In genomic region chr4:86033171-86033570, GRCh38 we compare ENCODE assay signal across 12 cellular contexts.
DNase-seq lines count a peak whose midpoint lies in the region; ATAC-seq, FAIRE-seq and TF ChIP-seq lines count a peak whose summit lies in the region.
"Had no signal": no experiment of that assay in that cellular context is flagged by ENCODE, and none has a peak within 500 bp of the region (broad histone marks: within the 10 kb centered on the region; RNA-seq: fewer than 3 reads in every experiment).

No MANE protein-coding gene starts in this region.

- in situ Hi-C loops in HepG2 (cut with HindIII; ENCODE audit: extremely low pct_ligation_motif_present, low pct_unique_long_range_greater_than_20kb), result no loop called here

- H3K9me3 ChIP-seq in HepG2 (ENCODE audit: low read length) (no peaks in the 10 kb centered on the region), right lobe of liver (no peaks in the 10 kb centered on the region), endothelial cell of umbilical vein (replicated peaks; ENCODE audit: control insufficient read depth, insufficient read depth, low read length) (no peaks in the 10 kb centered on the region), neural progenitor cell (ENCODE audit: low read depth) (no peaks in the 10 kb centered on the region)
- no peaks in the 10 kb centered on the region for H3K9me3 ChIP-seq in CD8-positive, alpha-beta memory T cell (ENCODE audit: low read length)
- H3K9me3 ChIP-seq: BE2C had no signal

- no peaks in the 10 kb centered on the region for H3K9me3 Mint-ChIP-seq in neural progenitor cell
- no peaks in the 10 kb centered on the region for H3K9me3 Mint-ChIP-seq in activated naive CD4-positive, alpha-beta T cell treated with anti-CD3 and anti-CD28 coated beads, Interleukin-2, amount 10 ng/mL, durations not matched to agents 7 days and 5 days
- H3K9me3 Mint-ChIP-seq in CD8-positive, alpha-beta memory T cell, result peaks cover 0 to 8% (median 0%) of the 10 kb centered on the region in 5 donors

- intact Hi-C loops in HepG2 (cut with micrococcal nuclease; ENCODE audit: unreplicated experiment) (no loop called here), right lobe of liver (cut with DNase I) (no loop called here), endothelial cell of umbilical vein (cut with micrococcal nuclease) (no loop called here)

- H3K36me3 ChIP-seq in HepG2 (replicated peaks in 1 of 2; ENCODE audit: control insufficient read depth in 1 of 2, insufficient read depth in 2 of 2, low read length in 2 of 2) (no peaks in the 10 kb centered on the region), right lobe of liver (no peaks in the 10 kb centered on the region), endothelial cell of umbilical vein (ENCODE audit: control insufficient read depth in 2 of 2, extremely low read depth in 1 of 2, insufficient read depth in 2 of 2, low read length in 2 of 2) (no peaks in the 10 kb centered on the region), neural progenitor cell (peaks cover 5% of the 10 kb centered on the region)
- H3K36me3 ChIP-seq in CD8-positive, alpha-beta memory T cell (ENCODE audit: insufficient read depth, low read length), result no peaks in the 10 kb centered on the region
- H3K36me3 ChIP-seq: BE2C had no signal

- H3K27ac ChIP-seq in HepG2 (ENCODE audit: extremely low read length, insufficient read depth, low read length) (no peak overlapping the region), right lobe of liver (no peak overlapping the region), endothelial cell of umbilical vein (ENCODE audit: insufficient read depth, low read depth, low read length) (peak overlapping the region; percentile 50), neural progenitor cell (no peak overlapping the region)
- no peak overlapping the region for H3K27ac ChIP-seq in CD8-positive, alpha-beta memory T cell (ENCODE audit: low read depth, low read length)

- no peaks in the 10 kb centered on the region for H3K4me1 ChIP-seq in HepG2 (ENCODE audit: insufficient read depth, low read length)
- H3K4me1 ChIP-seq in right lobe of liver, result no peaks in the 10 kb centered on the region
- H3K4me1 ChIP-seq in endothelial cell of umbilical vein (ENCODE audit: control insufficient read depth, extremely low read depth, insufficient read depth, low read length), result peaks cover 46% of the 10 kb centered on the region
- no peaks in the 10 kb centered on the region for H3K4me1 ChIP-seq in neural progenitor cell
- H3K4me1 ChIP-seq in CD8-positive, alpha-beta memory T cell (ENCODE audit: insufficient read depth, low read length), result no peaks in the 10 kb centered on the region

- DNase-seq in HepG2 (ENCODE audit: low spot score) (no peak), right lobe of liver (no peak), endothelial cell of umbilical vein (ENCODE audit: low read depth, low spot score) (peak; percentile 83), occipital lobe (lab: John Stamatoyannopoulos, UW) (peak; percentile 28), neural progenitor cell (ENCODE audit: low spot score) (no peak)
- no peak for DNase-seq in activated naive CD4-positive, alpha-beta T cell treated with anti-CD3 and anti-CD28 coated beads, Interleukin-2, amount 10 ng/mL, durations not matched to agents 7 days and 5 days
- no peak for DNase-seq in CD8-positive, alpha-beta memory T cell
- DNase-seq: small intestine, T-helper 17 cell had no signal

- H2AFZ ChIP-seq in HepG2 (ENCODE audit: low read length) (no peak overlapping the region), endothelial cell of umbilical vein (ENCODE audit: low read depth, low read length) (peak overlapping the region; percentile 52), neural progenitor cell (replicated peaks) (no peak overlapping the region)

- no peaks in the 10 kb centered on the region for H3K27me3 ChIP-seq in HepG2 (ENCODE audit: control insufficient read depth in 1 of 2, insufficient read depth in 2 of 2, low read length in 2 of 2)
- no peaks in the 10 kb centered on the region for H3K27me3 ChIP-seq in right lobe of liver
- H3K27me3 ChIP-seq in endothelial cell of umbilical vein (ENCODE audit: control insufficient read depth in 2 of 2, insufficient read depth in 2 of 2, low read length in 2 of 2), result no peaks in the 10 kb centered on the region
- H3K27me3 ChIP-seq in neural progenitor cell, result no peaks in the 10 kb centered on the region
- H3K27me3 ChIP-seq in CD8-positive, alpha-beta memory T cell (ENCODE audit: insufficient read depth, low read length, poor library complexity, severe bottlenecking), result no peaks in the 10 kb centered on the region
- H3K27me3 ChIP-seq: BE2C had no signal

- FAIRE-seq in HepG2 (lab: Jason Lieb, UNC), result no peak
- no peak for FAIRE-seq in endothelial cell of umbilical vein (lab: Jason Lieb, UNC)
- FAIRE-seq: colon, small intestine had no signal

- TF ChIP-seq EP300 in HepG2 (IDR thresholded peaks at IDR 0.05; ENCODE audit: low read depth in 2 of 2, low read length in 2 of 2), result no peak
- no peak for TF ChIP-seq EP300 in HepG2 (CRISPR knock-in tag; IDR thresholded peaks at IDR 0.05; ENCODE audit: borderline replicate concordance)

- TF ChIP-seq CTCF in HepG2 (CRISPR knock-in tag; IDR thresholded peaks at IDR 0.05), result no peak
- TF ChIP-seq CTCF in right lobe of liver (IDR thresholded peaks at IDR 0.05), result no peak
- TF ChIP-seq CTCF in endothelial cell of umbilical vein (IDR thresholded peaks at IDR 0.05; ENCODE audit: extremely low read depth in 1 of 2, insufficient read depth in 1 of 2, low read depth in 1 of 2, low read length in 2 of 2), result peak in 1 of 2 donors; percentile 4
- TF ChIP-seq CTCF in neural progenitor cell (IDR thresholded peaks at IDR 0.05), result no peak

- peaks cover 19% of the 10 kb centered on the region for H3K4me1 Mint-ChIP-seq in neural progenitor cell
- H3K4me1 Mint-ChIP-seq in activated naive CD4-positive, alpha-beta T cell treated with anti-CD3 and anti-CD28 coated beads, Interleukin-2, amount 10 ng/mL, durations not matched to agents 7 days and 5 days, result no peaks in the 10 kb centered on the region
- H3K4me1 Mint-ChIP-seq in CD8-positive, alpha-beta memory T cell, result no peaks in the 10 kb centered on the region
- H3K4me1 Mint-ChIP-seq: T-helper 17 cell had no signal

- no peaks in the 10 kb centered on the region for H3K9me1 ChIP-seq in endothelial cell of umbilical vein (replicated peaks; ENCODE audit: control insufficient read depth, extremely low read depth, insufficient read depth, low read length)

- peaks cover 2% of the 10 kb centered on the region for H3F3A ChIP-seq in neural progenitor cell (ENCODE audit: low read depth)

- H3K4me3 ChIP-seq in HepG2 (replicated peaks in 1 of 3; ENCODE audit: insufficient read depth in 1 of 3, low read depth in 2 of 3, low read length in 3 of 3) (no peak overlapping the region), right lobe of liver (no peak overlapping the region), endothelial cell of umbilical vein (replicated peaks in 1 of 3; ENCODE audit: insufficient read depth in 1 of 3, low read depth in 1 of 3, low read length in 3 of 3) (no peak overlapping the region), neural progenitor cell (no peak overlapping the region)
- H3K4me3 ChIP-seq in CD8-positive, alpha-beta memory T cell (ENCODE audit: low read length), result no peak overlapping the region

- dilution Hi-C loops in endothelial cell of umbilical vein (cut with MboI; ENCODE audit: extremely low pct_ligation_motif_present, low sequenced_read_pairs), result no loop called here

- peak; percentile 60; the same call in 2 of the 3 replicates for ATAC-seq in HepG2
- ATAC-seq in right lobe of liver, result no peak
- no peak for ATAC-seq in GM18858 (IDR thresholded peaks at IDR 0.05; ENCODE audit: unreplicated experiment)
- ATAC-seq: T-helper 17 cell had no signal

- no TSS peak for BruUV-seq in HepG2 (replicated peaks; lab: Mats Ljungman, UMichigan)
- no TSS peak for BruUV-seq in endothelial cell of umbilical vein (replicated peaks; lab: Mats Ljungman, UMichigan)

- POLR2A ChIA-PET in HepG2 (lab: Yijun Ruan, JAX), result no interaction called here
- POLR2A ChIA-PET in endothelial cell of umbilical vein (lab: Charles Lee), result no interaction called here
- POLR2A ChIA-PET in CD8-positive, alpha-beta memory T cell (lab: Charles Lee), result no interaction called here

- H3K27me3 Mint-ChIP-seq in neural progenitor cell (ENCODE audit: insufficient read depth, low read depth), result no peaks in the 10 kb centered on the region
- no peaks in the 10 kb centered on the region for H3K27me3 Mint-ChIP-seq in activated naive CD4-positive, alpha-beta T cell treated with anti-CD3 and anti-CD28 coated beads, Interleukin-2, amount 10 ng/mL, durations not matched to agents 7 days and 5 days
- H3K27me3 Mint-ChIP-seq in CD8-positive, alpha-beta memory T cell, result no peaks in the 10 kb centered on the region

- no peak overlapping the region for H3K9ac ChIP-seq in HepG2 (ENCODE audit: insufficient read depth, low read depth, low read length)
- no peak overlapping the region for H3K9ac ChIP-seq in endothelial cell of umbilical vein (replicated peaks; ENCODE audit: extremely low read depth, insufficient read depth, low read length)
- no peak overlapping the region for H3K9ac ChIP-seq in neural progenitor cell

- CTCF ChIA-PET in HepG2 (lab: Yijun Ruan, JAX; ENCODE audit: low intra/inter-chr PET ratio, low total read pairs) (no interaction called here), endothelial cell of umbilical vein (lab: Charles Lee) (interaction anchor here (0.9 to 2.2 kb wide), 9 partner anchors 8 to 286 kb away, joined by 3 to 16 read pairs (median 8); no protein-coding TSS in a partner anchor)
- CTCF ChIA-PET in activated naive CD4-positive, alpha-beta T cell treated with anti-CD3 and anti-CD28 coated beads, Interleukin-2, amount 10 ng/mL, durations not matched to agents 7 days and 5 days (lab: Charles Lee), result no interaction called here
- CTCF ChIA-PET in CD8-positive, alpha-beta memory T cell (lab: Charles Lee), result no interaction called here

- H3K4me2 ChIP-seq in HepG2 (ENCODE audit: low read depth, low read length) (no peak overlapping the region), endothelial cell of umbilical vein (ENCODE audit: insufficient read depth, low read length) (peak overlapping the region; percentile 24), neural progenitor cell (no peak overlapping the region)

- TF ChIP-seq POLR2A in HepG2 (IDR thresholded peaks at IDR 0.05; ENCODE audit: insufficient read depth in 1 of 2, low read depth in 2 of 2, low read length in 2 of 2) (no peak), right lobe of liver (IDR thresholded peaks at IDR 0.05) (no peak), endothelial cell of umbilical vein (IDR thresholded peaks at IDR 0.05; ENCODE audit: low read depth, low read length) (no peak)

- no peak overlapping the region for H3K27ac Mint-ChIP-seq in neural progenitor cell
- H3K27ac Mint-ChIP-seq in activated naive CD4-positive, alpha-beta T cell treated with anti-CD3 and anti-CD28 coated beads, Interleukin-2, amount 10 ng/mL, durations not matched to agents 7 days and 5 days, result no peak overlapping the region
- no peak overlapping the region for H3K27ac Mint-ChIP-seq in CD8-positive, alpha-beta memory T cell
- H3K27ac Mint-ChIP-seq: T-helper 17 cell had no signal

- no peak for TF ChIP-seq RAD21 in HepG2 (CRISPR knock-in tag; IDR thresholded peaks at IDR 0.05)

- H4K20me1 ChIP-seq in HepG2 (ENCODE audit: insufficient read depth, low read length), result no peaks in the 10 kb centered on the region
- H4K20me1 ChIP-seq in endothelial cell of umbilical vein (replicated peaks; ENCODE audit: control insufficient read depth, extremely low read depth, insufficient read depth, low read length), result no peaks in the 10 kb centered on the region
- no peaks in the 10 kb centered on the region for H4K20me1 ChIP-seq in neural progenitor cell (ENCODE audit: low read depth)

- H3K4me3 Mint-ChIP-seq in neural progenitor cell, result no peak overlapping the region
- no peak overlapping the region for H3K4me3 Mint-ChIP-seq in activated naive CD4-positive, alpha-beta T cell treated with anti-CD3 and anti-CD28 coated beads, Interleukin-2, amount 10 ng/mL, durations not matched to agents 7 days and 5 days
- H3K4me3 Mint-ChIP-seq in CD8-positive, alpha-beta memory T cell, result no peak overlapping the region
- H3K4me3 Mint-ChIP-seq: T-helper 17 cell had no signal

- H3K36me3 Mint-ChIP-seq in neural progenitor cell, result peaks cover 28% of the 10 kb centered on the region
- no peaks in the 10 kb centered on the region for H3K36me3 Mint-ChIP-seq in activated naive CD4-positive, alpha-beta T cell treated with anti-CD3 and anti-CD28 coated beads, Interleukin-2, amount 10 ng/mL, durations not matched to agents 7 days and 5 days
- H3K36me3 Mint-ChIP-seq in CD8-positive, alpha-beta memory T cell, result no peaks in the 10 kb centered on the region

- 34% methylated on average over 2 of the region's 4 CpGs for WGBS in HepG2 (ENCODE audit: low lambda C conversion rate)
- WGBS in right lobe of liver (ENCODE audit: insufficient coverage, low coverage, low lambda C conversion rate, missing lambda C conversion rate), result 60% methylated on average over 1 of the region's 4 CpGs

- no peaks in the 10 kb centered on the region for H3K79me2 ChIP-seq in HepG2 (ENCODE audit: insufficient read depth, low read length)
- H3K79me2 ChIP-seq in endothelial cell of umbilical vein (ENCODE audit: control insufficient read depth, insufficient read depth, low read length), result no peaks in the 10 kb centered on the region
- H3K79me2 ChIP-seq in neural progenitor cell (ENCODE audit: low read depth), result no peaks in the 10 kb centered on the region

Comparison
In these comparisons a context has a peak if more than half of its experiments do, and no peak if none do; other contexts are left out.
1. DNase-seq: peak in endothelial cell of umbilical vein (single experiment) and occipital lobe (single experiment); none in HepG2 (single experiment), right lobe of liver (0 of 3), neural progenitor cell (single experiment), activated naive CD4-positive, alpha-beta T cell treated with anti-CD3 and anti-CD28 coated beads, Interleukin-2, amount 10 ng/mL, durations not matched to agents 7 days and 5 days (single experiment) and CD8-positive, alpha-beta memory T cell (0 of 5).